ENCODE assay signal across 24 cellular contexts in the genomic region with DNA sequence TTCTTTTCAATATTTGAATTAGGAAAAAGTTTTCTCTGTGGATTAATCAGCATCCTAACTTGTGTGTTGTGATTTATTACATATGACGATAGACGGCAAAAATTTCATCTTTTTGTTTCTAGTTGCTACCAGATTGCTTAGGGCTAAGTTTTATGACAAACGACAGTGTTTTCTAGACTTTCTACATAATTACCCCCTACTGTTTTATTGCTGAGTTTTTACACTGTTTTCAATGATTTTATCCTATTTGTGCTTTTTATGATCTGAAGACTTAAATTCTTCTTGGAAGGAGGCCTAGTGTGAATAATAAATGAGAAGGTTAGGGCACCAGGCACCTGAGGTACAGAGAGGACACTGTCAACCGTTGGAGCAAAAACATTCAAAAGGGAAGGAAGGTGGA.
"Had no signal": no experiment of that assay in that cellular context is flagged by ENCODE, and none has a peak within 500 bp of the region (broad histone marks: within the 10 kb centered on the region; RNA-seq: fewer than 3 reads in every experiment).

No MANE protein-coding gene starts in this region.

- ATAC-seq: gastrocnemius medialis; heart right ventricle; left cardiac atrium; left lung; left ventricle myocardium superior; lower lobe of right lung; mucosa of descending colon; naive thymus-derived CD8-positive, alpha-beta T cell had no signal

- H3K4me3 ChIP-seq: coronary artery, dorsolateral prefrontal cortex, esophagus muscularis mucosa, gastrocnemius medialis, heart right ventricle, left lung, lower lobe of right lung, mucosa of descending colon had no signal

- H3K4me1 Mint-ChIP-seq: mesothelial cell of epicardium, naive B cell had no signal

- H3K36me3 ChIP-seq: left lung, lower lobe of right lung had no signal

- FAIRE-seq: endothelial cell of umbilical vein, keratinocyte had no signal

- H3K27me3 Mint-ChIP-seq: naive B cell; naive thymus-derived CD8-positive, alpha-beta T cell had no signal

- H3K27ac Mint-ChIP-seq: mesothelial cell of epicardium; naive thymus-derived CD8-positive, alpha-beta T cell had no signal

- H3K4me1 ChIP-seq: esophagus muscularis mucosa, gastrocnemius medialis, heart right ventricle, left lung, lower lobe of right lung had no signal

- H3K9me3 ChIP-seq: gastrocnemius medialis had no signal

- DNase-seq: dermis blood vessel endothelial cell; dorsolateral prefrontal cortex; effector CD4-positive, alpha-beta T cell; effector memory CD4-positive, alpha-beta T cell; foreskin fibroblast; foreskin melanocyte; gastrocnemius medialis; glutamatergic neuron; head of caudate nucleus; heart right ventricle; hippocampal formation; left cardiac atrium; left lung; left ventricle myocardium superior; lower lobe of right lung; mesenchymal stem cell; mucosa of descending colon; naive B cell; naive thymus-derived CD8-positive, alpha-beta T cell had no signal

- H3K4me3 Mint-ChIP-seq: mesothelial cell of epicardium; naive B cell; naive thymus-derived CD8-positive, alpha-beta T cell had no signal

- H3K27ac ChIP-seq: coronary artery, dorsolateral prefrontal cortex, esophagus muscularis mucosa, gastrocnemius medialis, heart right ventricle, left lung, lower lobe of right lung had no signal
